Comparison of ENCODE assay signal across 8 cellular contexts in the genomic region with DNA sequence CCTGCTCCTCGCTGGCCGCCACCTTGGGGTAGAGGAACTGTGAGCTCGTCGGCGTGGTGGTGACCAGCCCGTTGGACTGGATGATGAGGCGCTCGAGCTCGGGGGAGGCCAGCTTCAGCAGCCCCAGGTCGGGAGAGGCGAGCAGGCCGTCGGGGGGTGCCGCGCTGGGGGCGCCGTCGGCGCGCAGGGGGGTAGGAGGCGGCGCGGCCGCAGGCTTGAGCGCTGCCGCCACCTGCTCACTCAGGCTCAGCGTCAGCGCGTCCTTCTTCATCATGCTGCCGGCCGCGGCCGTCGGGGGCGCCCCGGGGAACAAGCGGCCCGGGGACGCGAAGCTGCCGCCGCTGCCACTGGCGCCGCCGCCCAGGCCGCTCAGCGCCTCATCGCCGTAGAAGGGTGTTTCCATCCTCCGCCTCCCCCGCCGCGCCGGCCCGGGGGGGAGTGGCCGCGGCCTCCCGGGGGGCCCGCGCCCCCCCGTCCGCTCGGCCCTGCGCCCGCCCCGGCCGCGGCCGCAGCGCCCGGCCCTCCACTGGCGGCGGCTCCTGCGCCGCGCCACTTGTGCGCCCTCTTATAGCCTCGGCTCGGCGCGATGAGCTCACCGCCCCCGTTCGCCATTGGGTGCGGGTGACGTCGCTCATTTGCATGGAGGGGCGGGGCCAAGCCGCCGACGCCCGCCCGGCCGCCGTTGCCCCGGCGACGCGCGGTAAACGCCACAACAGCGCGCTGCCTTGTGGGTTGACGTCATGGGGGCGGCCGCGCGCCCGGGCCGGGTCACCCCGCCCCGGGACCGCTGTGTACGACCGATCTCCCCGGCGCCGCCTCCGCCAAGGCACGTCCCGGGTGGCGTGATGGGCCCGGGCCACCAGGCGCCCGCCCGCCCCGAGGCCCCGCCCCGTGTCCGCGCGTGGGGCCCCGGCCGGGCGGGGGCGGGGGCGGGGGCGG. TPM values are rescaled to one million over a fixed set of nuclear protein-coding genes. Genes with fewer than 3 reads are reported as not detected.
DNase-seq lines count a peak whose midpoint lies in the region; TF ChIP-seq lines count a peak whose summit lies in the region.

A gene (minus strand): TSS at position 541 of the 939 bp plus-strand sequence. CDS start 138 bp downstream, at position 403.

- H3K4me3 ChIP-seq in H7 (ENCODE audit: insufficient read depth, low read depth, low read length) (peak within 1 kb of the TSS; percentile 100), fibroblast of the aortic adventitia (ENCODE audit: low read depth, low read length) (peak within 1 kb of the TSS; percentile 96)

- peak; percentile 94 for TF ChIP-seq POLR2A in Raji (IDR thresholded peaks at IDR 0.05; ENCODE audit: insufficient read depth, low read depth, low read length)

- H3K36me3 ChIP-seq in H7 (replicated peaks; ENCODE audit: control insufficient read depth, insufficient read depth, low read length), result peaks cover 7% of the 10 kb centered on the region

- H3K4me1 Mint-ChIP-seq in nephron progenitor cell, result peaks cover 52% of the 10 kb centered on the region
- H3K4me1 Mint-ChIP-seq in stimulated activated naive CD8-positive, alpha-beta T cell treated with anti-CD3 and anti-CD28 coated beads, Interleukin-15, Interleukin-2, amounts not matched to agents 100 ng/mL and 50 ng/mL, for 24 hours (ENCODE audit: low read depth), result peaks cover 68% of the 10 kb centered on the region

- DNase-seq in G401 (ENCODE audit: low spot score), result peak; percentile 97
- peak; percentile 99 for DNase-seq in H7
- DNase-seq in M059J (ENCODE audit: low read depth), result peak; percentile 95
- DNase-seq in activated effector memory CD4-positive, alpha-beta T cell treated with anti-CD3 and anti-CD28 coated beads, Interleukin-2, amount 50 U/mL, for 16 hours, result peak; percentile 99
- DNase-seq in fibroblast of the aortic adventitia (ENCODE audit: low read depth), result peak; percentile 97
- peak; percentile 97 for DNase-seq in nephron progenitor cell

- no peaks in the 10 kb centered on the region for H3K27me3 Mint-ChIP-seq in nephron progenitor cell (ENCODE audit: low read depth, poor library complexity)
- no peaks in the 10 kb centered on the region for H3K27me3 Mint-ChIP-seq in stimulated activated naive CD8-positive, alpha-beta T cell treated with anti-CD3 and anti-CD28 coated beads, Interleukin-15, Interleukin-2, amounts not matched to agents 100 ng/mL and 50 ng/mL, for 24 hours

- H3K4me3 Mint-ChIP-seq in nephron progenitor cell, result peak within 1 kb of the TSS; percentile 93
- peak within 1 kb of the TSS; percentile 94 for H3K4me3 Mint-ChIP-seq in stimulated activated naive CD8-positive, alpha-beta T cell treated with anti-CD3 and anti-CD28 coated beads, Interleukin-15, Interleukin-2, amounts not matched to agents 100 ng/mL and 50 ng/mL, for 24 hours

- TF ChIP-seq CTCF in fibroblast of the aortic adventitia (IDR thresholded peaks at IDR 0.05; ENCODE audit: insufficient read depth, low read length) (no peak), nephron progenitor cell (IDR thresholded peaks at IDR 0.05) (no peak)

- H3K27ac Mint-ChIP-seq in nephron progenitor cell, result peak within 1 kb of the TSS; percentile 99
- H3K27ac Mint-ChIP-seq in stimulated activated naive CD8-positive, alpha-beta T cell treated with anti-CD3 and anti-CD28 coated beads, Interleukin-15, Interleukin-2, amounts not matched to agents 100 ng/mL and 50 ng/mL, for 24 hours, result peak within 1 kb of the TSS; percentile 96

- H3K36me3 Mint-ChIP-seq in nephron progenitor cell (ENCODE audit: low read depth), result peaks cover 27% of the 10 kb centered on the region
- peaks cover 36% of the 10 kb centered on the region for H3K36me3 Mint-ChIP-seq in stimulated activated naive CD8-positive, alpha-beta T cell treated with anti-CD3 and anti-CD28 coated beads, Interleukin-15, Interleukin-2, amounts not matched to agents 100 ng/mL and 50 ng/mL, for 24 hours (ENCODE audit: low read depth)

- in situ Hi-C loops in G401 (cut with HindIII; ENCODE audit: low sequenced_read_pairs), result no loop called here

- no peaks in the 10 kb centered on the region for H3K27me3 ChIP-seq in H7 (ENCODE audit: control insufficient read depth, insufficient read depth, low read length)

- no peaks in the 10 kb centered on the region for H3K9me3 Mint-ChIP-seq in nephron progenitor cell
- no peaks in the 10 kb centered on the region for H3K9me3 Mint-ChIP-seq in stimulated activated naive CD8-positive, alpha-beta T cell treated with anti-CD3 and anti-CD28 coated beads, Interleukin-15, Interleukin-2, amounts not matched to agents 100 ng/mL and 50 ng/mL, for 24 hours

RNA-seq across cellular contexts. Expression of the gene that starts here (rescaled TPM):
- 263 and 286 TPM in 2 replicates for total RNA-seq in G401 (2014; rRNA removed; shearing (Covaris generic))
- total RNA-seq in H7 (2014; rRNA removed; shearing (Covaris generic)), result 173 and 181 TPM in 2 replicates
- 54.1 and 206 TPM in 2 replicates for total RNA-seq in M059J (2014; rRNA removed; shearing (Covaris generic))
- 61.9 and 85.6 TPM in 2 replicates for total RNA-seq in fibroblast of the aortic adventitia (ENCODE audit: low replicate concordance)

Comparison
In these comparisons a context has a peak if more than half of its experiments do, and no peak if none do; other contexts are left out.
1. Peak in every context shown above with its lines: DNase-seq and H3K4me3 ChIP-seq.